Comparison of ENCODE assay signal across 1 cellular context in genomic region chr16:69306031-69306430, GRCh38.
TF ChIP-seq lines count a peak whose summit lies in the region.

No MANE protein-coding gene starts in this region.

TF ChIP-seq in IMR-90, 13 proteins besides CTCF, POLR2A, EP300 and RAD21 (continued from another document):
- TF ChIP-seq USF2 (IDR thresholded peaks at IDR 0.05; ENCODE audit: low read depth, low read length) = no peak
- TF ChIP-seq CEBPB (IDR thresholded peaks at IDR 0.05; ENCODE audit: low read depth, low read length) = no peak
- TF ChIP-seq NFE2L2 (IDR thresholded peaks at IDR 0.05; ENCODE audit: low read depth, low read length) = no peak
- no peak for TF ChIP-seq ELK1 (IDR thresholded peaks at IDR 0.05; ENCODE audit: borderline replicate concordance, low read depth, low read length)
- TF ChIP-seq RFX5 (IDR thresholded peaks at IDR 0.05; ENCODE audit: low read depth, low read length) = no peak
- TF ChIP-seq FOS (IDR thresholded peaks at IDR 0.05; ENCODE audit: low read depth, low read length) = no peak
- no peak for TF ChIP-seq BHLHE40 (IDR thresholded peaks at IDR 0.05; ENCODE audit: low read depth, low read length)
- TF ChIP-seq RCOR1 (IDR thresholded peaks at IDR 0.05; ENCODE audit: insufficient replicate concordance, low read length) = no peak
- no peak for TF ChIP-seq MXI1 (IDR thresholded peaks at IDR 0.05; ENCODE audit: borderline replicate concordance, low read depth, low read length)
- no peak for TF ChIP-seq CHD1 (IDR thresholded peaks at IDR 0.05; ENCODE audit: low read depth, low read length)
